10 cellular contexts compared by ENCODE assay signal in the genomic region with DNA sequence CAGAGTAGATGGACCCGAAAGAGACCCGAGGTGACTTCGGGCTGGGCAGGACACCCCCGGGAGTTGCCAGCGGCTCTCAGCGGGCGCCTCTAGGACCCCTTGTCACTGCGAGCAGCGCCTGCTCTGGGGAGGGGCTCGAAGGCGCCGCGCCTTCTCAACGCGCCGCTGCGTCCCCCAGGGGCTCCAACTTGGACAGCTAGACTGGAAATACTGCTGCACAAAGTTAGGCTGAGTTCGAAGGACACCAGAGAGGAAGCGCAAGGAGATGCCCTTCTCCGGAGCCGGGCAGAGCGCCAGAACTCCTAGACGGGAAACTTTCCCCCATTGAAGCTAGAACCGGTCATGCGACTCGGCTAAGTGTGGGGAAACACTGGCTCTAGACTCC. TPM values are rescaled to one million over a fixed set of nuclear protein-coding genes. Genes with fewer than 3 reads are reported as not detected.
DNase-seq lines count a peak whose midpoint lies in the region; ATAC-seq and TF ChIP-seq lines count a peak whose summit lies in the region.
"Had no signal": no experiment of that assay in that cellular context is flagged by ENCODE, and none has a peak within 500 bp of the region (broad histone marks: within the 10 kb centered on the region; RNA-seq: fewer than 3 reads in every experiment).

No MANE protein-coding gene starts in this region.

- H3F3A ChIP-seq in SK-N-SH (replicated peaks; ENCODE audit: insufficient read depth): no peaks in the 10 kb centered on the region

- H3K36me3 Mint-ChIP-seq in progenitor cell of endocrine pancreas (ENCODE audit: insufficient read depth) (no peaks in the 10 kb centered on the region), HFFc6 (ENCODE audit: low read depth) (no peaks in the 10 kb centered on the region)
- H3K36me3 Mint-ChIP-seq: IgD-negative memory B cell had no signal

- H3K27me3 Mint-ChIP-seq in progenitor cell of endocrine pancreas (peaks cover 63% of the 10 kb centered on the region), HFFc6 (ENCODE audit: insufficient read depth) (peaks cover 20% of the 10 kb centered on the region; the same call in 1 of the 2 replicates)

- H3K9me2 ChIP-seq in SK-N-SH: no peaks in the 10 kb centered on the region

- H3K4me1 Mint-ChIP-seq in progenitor cell of endocrine pancreas (ENCODE audit: low read depth) (peaks cover 5% of the 10 kb centered on the region), HFFc6 (ENCODE audit: low read depth) (peaks cover 5% of the 10 kb centered on the region; the same call in 1 of the 2 replicates)

- no peak overlapping the region for H3K27ac Mint-ChIP-seq in progenitor cell of endocrine pancreas
- no peak overlapping the region for H3K27ac Mint-ChIP-seq in HFFc6
- H3K27ac Mint-ChIP-seq: activated T-cell treated with anti-CD3 and anti-CD28 coated beads, Interleukin-2, amount 50 U/mL, for 24 hours; IgD-negative memory B cell had no signal

- CTCF ChIA-PET in SK-N-SH (lab: Yijun Ruan, JAX): no interaction called here

- peak; percentile 37 for DNase-seq in G401 (ENCODE audit: low spot score)
- DNase-seq in SK-N-SH: no peak
- no peak for DNase-seq in left ventricle myocardium inferior
- DNase-seq in progenitor cell of endocrine pancreas (ENCODE audit: low spot score, unreplicated experiment): no peak
- no peak for DNase-seq in HFFc6
- no peak for DNase-seq in SW 1271 (lab: John Stamatoyannopoulos, UW)
- DNase-seq in middle frontal gyrus (ENCODE audit: extremely low spot score, low spot score): no peak

- H3K4me3 ChIP-seq in SK-N-SH (ENCODE audit: low read depth in 2 of 2, low read length in 1 of 2) (peak overlapping the region; percentile 59 to 68; a peak in 3 of 4 replicates), left ventricle myocardium inferior (peak overlapping the region; percentile 55)

- peak overlapping the region; percentile 63 for H3K4me3 Mint-ChIP-seq in progenitor cell of endocrine pancreas (ENCODE audit: low read depth)
- H3K4me3 Mint-ChIP-seq in HFFc6: no peak overlapping the region
- H3K4me3 Mint-ChIP-seq: activated T-cell treated with anti-CD3 and anti-CD28 coated beads, Interleukin-2, amount 50 U/mL, for 24 hours; IgD-negative memory B cell had no signal

- no peaks in the 10 kb centered on the region; a peak in 2 of 4 replicates for H3K4me1 ChIP-seq in SK-N-SH (ENCODE audit: control insufficient read depth in 1 of 2, insufficient read depth in 2 of 2, low read depth in 1 of 2, low read length in 1 of 2)
- H3K4me1 ChIP-seq in left ventricle myocardium inferior: peaks cover 4% of the 10 kb centered on the region

- H3K9me3 Mint-ChIP-seq in progenitor cell of endocrine pancreas (ENCODE audit: low read depth) (no peaks in the 10 kb centered on the region), HFFc6 (no peaks in the 10 kb centered on the region)

- in situ Hi-C loops in G401 (cut with HindIII; ENCODE audit: low sequenced_read_pairs): no loop called here

- peak overlapping the region; percentile 71; the same call in 1 of the 2 replicates for H2AFZ ChIP-seq in SK-N-SH (ENCODE audit: low read depth)

- TF ChIP-seq CTCF in SK-N-SH (IDR thresholded peaks at IDR 0.05): no peak
- TF ChIP-seq CTCF in left ventricle myocardium inferior (IDR thresholded peaks at IDR 0.05; ENCODE audit: borderline replicate concordance): no peak
- no peak for TF ChIP-seq CTCF in progenitor cell of endocrine pancreas (IDR thresholded peaks at IDR 0.05; ENCODE audit: unreplicated experiment)
- no peak for TF ChIP-seq CTCF in HFFc6 (IDR thresholded peaks at IDR 0.05)

- H3K36me3 ChIP-seq in SK-N-SH (replicated peaks in 1 of 2; ENCODE audit: control insufficient read depth in 1 of 2, insufficient read depth in 2 of 2, low read length in 1 of 2) (no peaks in the 10 kb centered on the region), left ventricle myocardium inferior (no peaks in the 10 kb centered on the region)

- H3K4me2 ChIP-seq in SK-N-SH: peak overlapping the region; percentile 76; the same call in 1 of the 2 replicates

- intact Hi-C loops in left ventricle myocardium inferior (cut with micrococcal nuclease): no loop called here

- POLR2A ChIA-PET in SK-N-SH (lab: Yijun Ruan, JAX): no interaction called here

- H3K9ac ChIP-seq in SK-N-SH: no peak overlapping the region

- H3K79me2 ChIP-seq in SK-N-SH (ENCODE audit: insufficient read depth): no peaks in the 10 kb centered on the region

- no peak for TF ChIP-seq RAD21 in SK-N-SH (IDR thresholded peaks at IDR 0.05; ENCODE audit: low read length)

- no peaks in the 10 kb centered on the region for H4K20me1 ChIP-seq in SK-N-SH (ENCODE audit: insufficient read depth)

- H3K27ac ChIP-seq in SK-N-SH (ENCODE audit: low read depth in 2 of 2, low read length in 1 of 2) (no peak overlapping the region), left ventricle myocardium inferior (replicated peaks) (no peak overlapping the region)

- H3K9me3 ChIP-seq in SK-N-SH (no peaks in the 10 kb centered on the region), left ventricle myocardium inferior (replicated peaks) (no peaks in the 10 kb centered on the region)

- 17% methylated on average over 10 of the region's 26 CpGs for WGBS in SK-N-SH (ENCODE audit: low lambda C conversion rate)

- no peak for TF ChIP-seq EP300 in SK-N-SH (IDR thresholded peaks at IDR 0.05; ENCODE audit: borderline replicate concordance in 1 of 2, low read depth in 1 of 2, low read length in 1 of 2)

- H3K27me3 ChIP-seq in SK-N-SH (ENCODE audit: insufficient read depth): peaks cover 4% of the 10 kb centered on the region; the same call in 1 of the 2 replicates
- peaks cover 50% of the 10 kb centered on the region for H3K27me3 ChIP-seq in left ventricle myocardium inferior (ENCODE audit: low read depth)

- ATAC-seq in GM21825 (IDR thresholded peaks at IDR 0.05; ENCODE audit: unreplicated experiment): no peak

TF ChIP-seq in SK-N-SH, 30 proteins besides CTCF, POLR2A, EP300 and RAD21:
- TF ChIP-seq ELF1 (IDR thresholded peaks at IDR 0.05) (no peak), FOXJ3 (CRISPR knock-in tag; IDR thresholded peaks at IDR 0.05) (no peak), SMC3 (IDR thresholded peaks at IDR 0.05; ENCODE audit: low read depth, low read length) (no peak)
- TF ChIP-seq, protein P1, sequence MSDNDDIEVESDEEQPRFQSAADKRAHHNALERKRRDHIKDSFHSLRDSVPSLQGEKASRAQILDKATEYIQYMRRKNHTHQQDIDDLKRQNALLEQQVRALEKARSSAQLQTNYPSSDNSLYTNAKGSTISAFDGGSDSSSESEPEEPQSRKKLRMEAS (IDR thresholded peaks at IDR 0.05; ENCODE audit: low read depth): no peak
- TF ChIP-seq, protein P2, sequence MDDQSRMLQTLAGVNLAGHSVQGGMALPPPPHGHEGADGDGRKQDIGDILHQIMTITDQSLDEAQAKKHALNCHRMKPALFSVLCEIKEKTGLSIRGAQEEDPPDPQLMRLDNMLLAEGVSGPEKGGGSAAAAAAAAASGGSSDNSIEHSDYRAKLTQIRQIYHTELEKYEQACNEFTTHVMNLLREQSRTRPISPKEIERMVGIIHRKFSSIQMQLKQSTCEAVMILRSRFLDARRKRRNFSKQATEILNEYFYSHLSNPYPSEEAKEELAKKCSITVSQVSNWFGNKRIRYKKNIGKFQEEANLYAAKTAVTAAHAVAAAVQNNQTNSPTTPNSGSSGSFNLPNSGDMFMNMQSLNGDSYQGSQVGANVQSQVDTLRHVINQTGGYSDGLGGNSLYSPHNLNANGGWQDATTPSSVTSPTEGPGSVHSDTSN (IDR thresholded peaks at IDR 0.05): no peak
TF ChIP-seq in SK-N-SH: peak in this region for 0.

RNA-seq across cellular contexts. Expression of gene KCNIP4, which starts 0.5 kb away (rescaled TPM):
- not detected in 2 replicates for total RNA-seq in G401 (2014; rRNA removed; shearing (Covaris generic))
- polyA plus RNA-seq in SK-N-SH (2012; rRNA removed): 0.18 and 0.26 TPM in 2 replicates
- 0.42 and 0.64 TPM in 2 replicates for polyA plus RNA-seq in SK-N-SH (2012; cell fraction: cytosol; rRNA removed)
- polyA plus RNA-seq in SK-N-SH (2012; cell fraction: nucleus; rRNA removed): 0.08 and 0.46 TPM in 2 replicates
- total RNA-seq in left ventricle myocardium inferior: not detected
- 0.27 and 0.43 TPM in 2 replicates for total RNA-seq in progenitor cell of endocrine pancreas
- not detected for total RNA-seq in HFFc6 (2021; fragmentation: NEBNext Ultra II Directional; extraction: Animal tissue kit (Norgen Biotek cat#: 25700))
